ENCODE assay signal across 21 cellular contexts in the genomic region with DNA sequence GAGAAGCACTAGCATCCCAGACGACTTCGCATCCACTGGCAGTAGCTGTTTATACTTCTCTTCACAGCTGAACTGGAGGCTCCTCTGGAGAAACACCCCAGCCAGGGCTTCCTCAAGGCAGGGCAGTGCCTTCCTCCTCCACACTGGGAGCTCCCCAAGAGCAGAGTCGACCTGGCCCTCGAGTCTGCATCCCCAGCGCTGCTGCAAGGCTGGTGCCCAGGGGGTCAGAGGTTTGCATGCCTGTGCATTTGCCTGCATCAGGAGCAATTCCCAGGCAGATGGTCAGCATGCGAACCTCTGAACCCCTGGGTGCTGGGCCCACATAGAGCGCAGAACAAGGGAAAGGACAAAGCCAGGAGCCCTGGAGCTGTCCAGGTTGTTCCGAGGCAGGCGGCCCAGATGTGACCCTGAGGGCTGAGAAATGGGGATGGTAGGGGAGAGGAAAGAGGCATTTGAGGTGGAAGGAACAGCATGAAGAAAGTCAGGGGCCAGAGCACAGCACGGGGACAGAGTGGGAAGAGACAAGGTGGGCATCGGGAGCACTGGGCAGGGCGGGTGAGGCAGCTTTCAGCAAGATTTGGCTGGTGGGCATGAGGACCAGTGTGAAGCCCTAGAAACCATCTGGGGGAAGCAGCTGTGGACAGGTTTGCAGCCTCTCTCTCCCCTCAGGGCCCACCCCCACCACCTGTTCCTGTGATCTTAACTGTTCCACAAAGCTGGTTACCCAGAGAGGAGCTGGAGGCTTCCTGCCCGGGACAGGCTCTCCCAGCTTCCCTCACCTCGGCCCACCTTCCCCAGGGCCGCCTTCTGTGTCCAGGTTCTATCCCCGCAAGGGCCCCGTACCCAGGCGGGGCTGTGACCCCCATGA. TPM values are rescaled to one million over a fixed set of nuclear protein-coding genes. Genes with fewer than 3 reads are reported as not detected.
DNase-seq lines count a peak whose midpoint lies in the region; FAIRE-seq and TF ChIP-seq lines count a peak whose summit lies in the region.
"Had no signal": no experiment of that assay in that cellular context is flagged by ENCODE, and none has a peak within 500 bp of the region (broad histone marks: within the 10 kb centered on the region; RNA-seq: fewer than 3 reads in every experiment).

No MANE protein-coding gene starts in this region.

- H2BK15ac ChIP-seq in neuronal stem cell (ENCODE audit: low read length): no peak overlapping the region

- H3K27ac Mint-ChIP-seq in mesothelial cell of epicardium: no peak overlapping the region
- H3K27ac Mint-ChIP-seq: IgD-negative memory B cell had no signal

- H3K4me2 ChIP-seq in neuronal stem cell (ENCODE audit: insufficient read depth, low read length, poor library complexity, severe bottlenecking) (no peak overlapping the region), trophoblast cell (ENCODE audit: low read length) (no peak overlapping the region)

- H3K27ac ChIP-seq in neuronal stem cell (replicated peaks; ENCODE audit: low read length) (no peak overlapping the region), trophoblast cell (ENCODE audit: low read depth, low read length) (no peak overlapping the region)

- peaks cover 29% of the 10 kb centered on the region for H3K27me3 Mint-ChIP-seq in mesothelial cell of epicardium (ENCODE audit: low read depth)

- H3K4me1 Mint-ChIP-seq in mesothelial cell of epicardium: no peaks in the 10 kb centered on the region
- H3K4me1 Mint-ChIP-seq: IgD-negative memory B cell had no signal

- H3K14ac ChIP-seq in neuronal stem cell (ENCODE audit: low read length) (peak overlapping the region; percentile 1), trophoblast cell (ENCODE audit: low read length) (no peak overlapping the region)

- peak; percentile 89 for DNase-seq in DMS 273 (lab: John Stamatoyannopoulos, UW; ENCODE audit: unreplicated experiment)
- peak; percentile 48 for DNase-seq in NCI-H2171 (lab: John Stamatoyannopoulos, UW)
- no peak for DNase-seq in bronchial epithelial cell (ENCODE audit: low read depth)
- DNase-seq in neuronal stem cell (ENCODE audit: low spot score): no peak
- no peak for DNase-seq in trophoblast cell
- no peak for DNase-seq in mesothelial cell of epicardium (ENCODE audit: low spot score in 2 of 2, unreplicated experiment in 2 of 2)
- DNase-seq in NCI-H187 treated with DMSO at 0.1 percent for 48 hours (lab: John Stamatoyannopoulos, UW): no peak
- DNase-seq: C1 segment of cervical spinal cord; NCI-H1417; NCI-H2081; NCI-H2227 treated with DMSO at 0.1 percent for 48 hours; NCI-H526; NK-92 treated with Interleukin-12 subunit alpha and Interleukin-12 subunit beta, amount 100 ng/mL, for 24 hours; SHP77 treated with DMSO at 0.1 percent for 48 hours had no signal

- WGBS in neuronal stem cell (ENCODE audit: extremely low coverage in 2 of 2, insufficient read length in 2 of 2, insufficient replicate concordance in 1 of 2), 2 donors: no CpG with 5 or more reads among the region's 18 CpGs
- no CpG with 5 or more reads among the region's 18 CpGs for WGBS in trophoblast cell (ENCODE audit: extremely low coverage, insufficient coverage, insufficient read length)

- H3K9me3 ChIP-seq in neuronal stem cell (replicated peaks in 1 of 2; ENCODE audit: control insufficient read depth in 2 of 2, insufficient read depth in 1 of 2, low read depth in 1 of 2, low read length in 2 of 2) (no peaks in the 10 kb centered on the region), trophoblast cell (ENCODE audit: insufficient read depth, low read depth, low read length) (peaks cover 3% of the 10 kb centered on the region)

- H3K4me1 ChIP-seq in neuronal stem cell (ENCODE audit: control insufficient read depth in 2 of 2, insufficient read depth in 1 of 2, low read depth in 1 of 2, low read length in 2 of 2) (no peaks in the 10 kb centered on the region), trophoblast cell (ENCODE audit: control insufficient read depth in 1 of 2, insufficient read depth in 2 of 2, low read length in 2 of 2) (no peaks in the 10 kb centered on the region)

- peak overlapping the region; percentile 6 for H4K91ac ChIP-seq in neuronal stem cell (ENCODE audit: low read depth, low read length, poor library complexity)
- H4K91ac ChIP-seq in trophoblast cell (ENCODE audit: low read depth, low read length): no peak overlapping the region

- no peaks in the 10 kb centered on the region for H3K79me2 ChIP-seq in trophoblast cell (ENCODE audit: control insufficient read depth, insufficient read depth, low read length, poor library complexity)

- H3K4me3 ChIP-seq in bronchial epithelial cell (ENCODE audit: low read depth, low read length) (no peak overlapping the region), neuronal stem cell (ENCODE audit: low read length in 2 of 2) (no peak overlapping the region), trophoblast cell (ENCODE audit: low read depth, low read length) (no peak overlapping the region)

- no peak overlapping the region for H4K8ac ChIP-seq in neuronal stem cell (ENCODE audit: low read depth, low read length)
- no peak overlapping the region for H4K8ac ChIP-seq in trophoblast cell (ENCODE audit: low read depth, low read length)

- H2AK5ac ChIP-seq in neuronal stem cell (ENCODE audit: low read depth, low read length) (no peak overlapping the region), trophoblast cell (ENCODE audit: low read length) (no peak overlapping the region)

- peak; percentile 79 for FAIRE-seq in bronchial epithelial cell (lab: Jason Lieb, UNC)
- FAIRE-seq: A204.1, GM12892 had no signal

- no peaks in the 10 kb centered on the region for H3K36me3 Mint-ChIP-seq in mesothelial cell of epicardium

- H3K4ac ChIP-seq in neuronal stem cell (ENCODE audit: low read length) (no peak overlapping the region), trophoblast cell (ENCODE audit: low read depth, low read length) (no peak overlapping the region)

- H3K23ac ChIP-seq in neuronal stem cell (ENCODE audit: low read depth, low read length, poor library complexity) (peak overlapping the region; percentile 25), trophoblast cell (ENCODE audit: low read length) (no peak overlapping the region)

- no peaks in the 10 kb centered on the region for H3K36me3 ChIP-seq in bronchial epithelial cell (ENCODE audit: control insufficient read depth, insufficient read depth, low read length)
- H3K36me3 ChIP-seq in neuronal stem cell (replicated peaks in 1 of 2; ENCODE audit: control insufficient read depth in 2 of 2, insufficient read depth in 2 of 2, low read length in 2 of 2): no peaks in the 10 kb centered on the region
- no peaks in the 10 kb centered on the region for H3K36me3 ChIP-seq in trophoblast cell (ENCODE audit: control insufficient read depth in 1 of 2, insufficient read depth in 2 of 2, low read length in 2 of 2)

- H3K79me1 ChIP-seq in neuronal stem cell (ENCODE audit: low read depth, low read length) (no peaks in the 10 kb centered on the region), trophoblast cell (ENCODE audit: low read length) (no peaks in the 10 kb centered on the region)

- H4K12ac ChIP-seq in trophoblast cell (ENCODE audit: low read depth, low read length): no peak overlapping the region

- H2BK120ac ChIP-seq in neuronal stem cell (ENCODE audit: low read depth, low read length) (no peak overlapping the region), trophoblast cell (ENCODE audit: insufficient read depth, low read length, poor library complexity) (no peak overlapping the region)

- no peak overlapping the region for H2AFZ ChIP-seq in neuronal stem cell (ENCODE audit: low read length)
- H2AFZ ChIP-seq in trophoblast cell (ENCODE audit: insufficient read depth, low read length, poor library complexity): no peak overlapping the region

- no peak for TF ChIP-seq CTCF in bronchial epithelial cell (IDR thresholded peaks at IDR 0.05; ENCODE audit: insufficient read depth, low read length, severe bottlenecking)
- TF ChIP-seq CTCF in mesothelial cell of epicardium (IDR thresholded peaks at IDR 0.05; ENCODE audit: unreplicated experiment): no peak

- no peak overlapping the region for H2BK12ac ChIP-seq in neuronal stem cell (ENCODE audit: low read length)
- H2BK12ac ChIP-seq in trophoblast cell (ENCODE audit: low read length): no peak overlapping the region

- H3K9ac ChIP-seq in neuronal stem cell (ENCODE audit: low read depth, low read length, poor library complexity) (no peak overlapping the region), trophoblast cell (ENCODE audit: low read length) (no peak overlapping the region)

- H3K27me3 ChIP-seq in bronchial epithelial cell (ENCODE audit: control insufficient read depth, insufficient read depth, low read length) (no peaks in the 10 kb centered on the region), neuronal stem cell (ENCODE audit: control insufficient read depth in 3 of 3, insufficient read depth in 3 of 3, low read depth in 1 of 3, low read length in 3 of 3) (peaks cover 0 to 46% (median 0%) of the 10 kb centered on the region in 3 experiments), trophoblast cell (ENCODE audit: insufficient read depth, low read length) (no peaks in the 10 kb centered on the region)

- H3K18ac ChIP-seq in neuronal stem cell (ENCODE audit: low read length): no peak overlapping the region
- no peak overlapping the region for H3K18ac ChIP-seq in trophoblast cell (ENCODE audit: low read length)

- H3K9me3 Mint-ChIP-seq in mesothelial cell of epicardium: no peaks in the 10 kb centered on the region
- H3K9me3 Mint-ChIP-seq: IgD-negative memory B cell had no signal

- no peak overlapping the region for H3K4me3 Mint-ChIP-seq in mesothelial cell of epicardium
- H3K4me3 Mint-ChIP-seq: IgD-negative memory B cell had no signal

- H2BK5ac ChIP-seq in neuronal stem cell (ENCODE audit: low read length) (no peak overlapping the region), trophoblast cell (ENCODE audit: low read depth, low read length, poor library complexity) (no peak overlapping the region)

RNA-seq across cellular contexts. Expression of a gene that starts 6.4 kb away (rescaled TPM):
- total RNA-seq in bronchial epithelial cell (50.0 and 551 TPM in 2 replicates), mesothelial cell of epicardium (not detected in 3 replicates)
- not detected for polyA plus RNA-seq in neuronal stem cell (2013, experiment 1 of 2)
- not detected for polyA plus RNA-seq in neuronal stem cell (2013, experiment 2 of 2)
- polyA plus RNA-seq in trophoblast cell (2013): not detected in 2 replicates
- total RNA-seq: H4, HT1080, OCI-LY7 had no signal

RNA-seq across cellular contexts. Expression of a gene that starts 19.0 kb away (rescaled TPM):
- not detected in 2 replicates for total RNA-seq in bronchial epithelial cell
- not detected for polyA plus RNA-seq in neuronal stem cell (2013, experiment 1 of 2)
- polyA plus RNA-seq in neuronal stem cell (2013, experiment 2 of 2): not detected
- not detected in 2 replicates for polyA plus RNA-seq in trophoblast cell (2013)
- not detected in 3 replicates for total RNA-seq in mesothelial cell of epicardium
- total RNA-seq: H4, HT1080, OCI-LY7, RPMI7951 had no signal
- polyA plus RNA-seq: IgD-negative memory B cell had no signal

RNA-seq across cellular contexts. Expression of a gene that starts 21.9 kb away (rescaled TPM):
- 5.5 TPM in 1 of 2 replicates, not detected in the other for total RNA-seq in bronchial epithelial cell
- polyA plus RNA-seq in neuronal stem cell (2013, experiment 1 of 2): not detected
- polyA plus RNA-seq in neuronal stem cell (2013, experiment 2 of 2): not detected
- polyA plus RNA-seq in trophoblast cell (2013): not detected in 2 replicates
- not detected in 3 replicates for total RNA-seq in mesothelial cell of epicardium
- total RNA-seq: H4, HT1080, OCI-LY7, RPMI7951 had no signal

RNA-seq across cellular contexts. Expression of a gene that starts 39.6 kb away (rescaled TPM):
- total RNA-seq in bronchial epithelial cell (735 and 3,796 TPM in 2 replicates), mesothelial cell of epicardium (2.0 to 4.2 TPM (median 3.5 TPM) in 3 replicates)
- not detected for polyA plus RNA-seq in neuronal stem cell (2013, experiment 1 of 2)
- not detected for polyA plus RNA-seq in neuronal stem cell (2013, experiment 2 of 2)
- 1.0 and 1.1 TPM in 2 replicates for polyA plus RNA-seq in trophoblast cell (2013)
- total RNA-seq: H4, HT1080, OCI-LY7 had no signal

RNA-seq across cellular contexts. Expression of a gene that starts 48.6 kb away (rescaled TPM):
- total RNA-seq in bronchial epithelial cell (2.0 TPM in 1 of 2 replicates, not detected in the other), mesothelial cell of epicardium (0.11 TPM in 1 of 3 replicates, not detected in the others)
- polyA plus RNA-seq in neuronal stem cell (2013, experiment 1 of 2): not detected
- not detected for polyA plus RNA-seq in neuronal stem cell (2013, experiment 2 of 2)
- polyA plus RNA-seq in trophoblast cell (2013): 3.6 and 3.8 TPM in 2 replicates
- total RNA-seq: H4, HT1080, OCI-LY7, RPMI7951 had no signal
- polyA plus RNA-seq: IgD-negative memory B cell had no signal

Comparison
In these comparisons a context has a peak if more than half of its experiments do, and no peak if none do; other contexts are left out.
1. DNase-seq: peak in DMS 273 (single experiment) and NCI-H2171 (single experiment); none in bronchial epithelial cell (single experiment), neuronal stem cell (single experiment), trophoblast cell (0 of 2), mesothelial cell of epicardium (0 of 2) and NCI-H187 treated with DMSO at 0.1 percent for 48 hours (single experiment).
2. RNA of a gene that starts 6.4 kb away (total RNA-seq): 50.0 to 551 TPM in bronchial epithelial cell; not detected in mesothelial cell of epicardium; every median in the first group is over 10 times any median in the second.